ENCODE assay signal across 1 cellular context in the genomic region with DNA sequence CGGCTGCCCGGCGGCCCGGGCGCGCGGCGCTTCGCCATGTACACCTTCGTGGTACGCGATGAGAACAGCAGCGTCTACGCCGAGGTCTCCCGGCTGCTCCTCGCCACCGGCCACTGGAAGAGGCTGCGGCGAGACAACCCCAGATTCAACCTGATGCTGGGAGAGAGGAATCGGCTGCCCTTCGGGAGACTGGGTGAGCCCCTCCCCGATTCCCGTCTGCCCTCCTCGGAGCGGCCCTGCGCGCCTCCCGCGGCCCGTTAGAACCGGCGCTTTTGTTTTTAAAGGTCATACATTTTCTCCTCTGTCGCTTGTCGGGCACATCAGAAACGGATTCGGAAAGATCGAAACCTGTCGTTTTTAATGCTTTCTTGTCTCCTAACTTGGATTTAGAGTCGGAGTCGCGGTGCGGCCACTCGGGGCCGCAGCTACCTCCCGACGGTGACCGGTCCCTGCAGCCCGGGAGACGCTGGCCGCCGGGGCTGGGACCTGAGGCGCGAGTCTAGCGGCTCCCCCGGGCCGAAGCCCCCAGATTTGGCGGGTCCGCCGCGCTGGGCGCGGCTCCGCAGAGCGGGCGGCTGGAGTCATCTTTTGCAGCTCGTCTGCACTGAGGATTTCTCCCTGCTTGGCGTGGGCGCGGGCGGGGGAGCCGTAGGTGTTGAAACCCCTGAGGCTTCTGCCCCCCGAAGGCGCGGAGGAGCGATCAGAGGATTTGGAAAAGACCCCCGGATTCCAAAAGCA.
A peak's percentile ranks its signal among the peaks of the same experiment; 100 is the strongest.
TF ChIP-seq lines count a peak whose summit lies in the region.

No MANE protein-coding gene starts in this region.

TF ChIP-seq in K562, 482 proteins besides CTCF, POLR2A, EP300 and RAD21 (continued from another document):
- no peak for TF ChIP-seq RNF219 (CRISPR knock-in tag; IDR thresholded peaks at IDR 0.05)
- TF ChIP-seq BCL6 (CRISPR knock-in tag; IDR thresholded peaks at IDR 0.05): no peak
- no peak for TF ChIP-seq ATF2 (CRISPR knock-in tag; IDR thresholded peaks at IDR 0.05)
- 0 out of 2 replicates have a peak, but pooled peaks have one; percentile 34 for TF ChIP-seq ZSCAN29 (IDR thresholded peaks at IDR 0.05)
- TF ChIP-seq ZNF561 (CRISPR knock-in tag; conservative IDR thresholded peaks at IDR 0.05): no peak
- no peak for TF ChIP-seq ZNF133 (CRISPR knock-in tag; IDR thresholded peaks at IDR 0.05)
- peak; percentile 39; the same call in 1 of the 2 replicates for TF ChIP-seq PHF8 (IDR thresholded peaks at IDR 0.05; ENCODE audit: borderline replicate concordance, low read length)
- no peak for TF ChIP-seq ZKSCAN8 (CRISPR knock-in tag; IDR thresholded peaks at IDR 0.05)
- TF ChIP-seq CREB5 (CRISPR knock-in tag; IDR thresholded peaks at IDR 0.05): no peak
- TF ChIP-seq ZBTB34 (CRISPR knock-in tag; IDR thresholded peaks at IDR 0.05): no peak
- TF ChIP-seq BRF1 (IDR thresholded peaks at IDR 0.05; ENCODE audit: borderline replicate concordance, extremely low read depth, insufficient read length): no peak
- no peak for TF ChIP-seq TAF15 (IDR thresholded peaks at IDR 0.05; ENCODE audit: low read depth, low read length)
- TF ChIP-seq MAFG (tag; conservative IDR thresholded peaks at IDR 0.05): no peak
- no peak for TF ChIP-seq NFIC (IDR thresholded peaks at IDR 0.05)
- TF ChIP-seq SPI1 (IDR thresholded peaks at IDR 0.05; ENCODE audit: borderline replicate concordance, low read depth, low read length): no peak
- TF ChIP-seq RBFOX2 (IDR thresholded peaks at IDR 0.05; ENCODE audit: low read depth, low read length): peak; percentile 53
- TF ChIP-seq CXXC5 (CRISPR knock-in tag; IDR thresholded peaks at IDR 0.05): peak; percentile 36; the same call in 1 of the 2 replicates
- TF ChIP-seq TGIF2 (CRISPR knock-in tag; IDR thresholded peaks at IDR 0.05): no peak
- TF ChIP-seq CHD1 (IDR thresholded peaks at IDR 0.05; ENCODE audit: low read length): peak; percentile 6
- TF ChIP-seq ZBTB33 (CRISPR knock-in tag; IDR thresholded peaks at IDR 0.05): 0 out of 2 replicates have a peak, but pooled peaks have one; percentile 32
- TF ChIP-seq ARID1B (IDR thresholded peaks at IDR 0.05): no peak
- TF ChIP-seq ZNF347 (CRISPR knock-in tag; IDR thresholded peaks at IDR 0.05; ENCODE audit: low read depth): no peak
- TF ChIP-seq, protein P1, sequence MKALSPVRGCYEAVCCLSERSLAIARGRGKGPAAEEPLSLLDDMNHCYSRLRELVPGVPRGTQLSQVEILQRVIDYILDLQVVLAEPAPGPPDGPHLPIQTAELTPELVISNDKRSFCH (CRISPR knock-in tag; IDR thresholded peaks at IDR 0.05): no peak
- TF ChIP-seq, protein P1 (tag; IDR thresholded peaks at IDR 0.05): 0 out of 2 replicates have a peak, but pooled peaks have one; percentile 24
- peak; percentile 23; the same call in 1 of the 2 replicates for TF ChIP-seq MTA3 (IDR thresholded peaks at IDR 0.05; ENCODE audit: borderline replicate concordance)
- no peak for TF ChIP-seq CREB3 (tag; conservative IDR thresholded peaks at IDR 0.05; ENCODE audit: low read depth)
- no peak for TF ChIP-seq PHB (CRISPR knock-in tag; IDR thresholded peaks at IDR 0.05)
- no peak for TF ChIP-seq MIER1 (IDR thresholded peaks at IDR 0.05; ENCODE audit: low read depth)
- TF ChIP-seq NCOA6 (IDR thresholded peaks at IDR 0.05): 0 out of 2 replicates have a peak, but pooled peaks have one; percentile 14
- TF ChIP-seq ZFX (CRISPR knock-in tag; IDR thresholded peaks at IDR 0.05): peak; percentile 79
- TF ChIP-seq MBD1 (CRISPR knock-in tag; IDR thresholded peaks at IDR 0.05): no peak
- TF ChIP-seq CBX8 (IDR thresholded peaks at IDR 0.05; ENCODE audit: borderline replicate concordance, extremely low read depth, low read depth, low read length, poor library complexity, severe bottlenecking): no peak
- TF ChIP-seq, protein P2, sequence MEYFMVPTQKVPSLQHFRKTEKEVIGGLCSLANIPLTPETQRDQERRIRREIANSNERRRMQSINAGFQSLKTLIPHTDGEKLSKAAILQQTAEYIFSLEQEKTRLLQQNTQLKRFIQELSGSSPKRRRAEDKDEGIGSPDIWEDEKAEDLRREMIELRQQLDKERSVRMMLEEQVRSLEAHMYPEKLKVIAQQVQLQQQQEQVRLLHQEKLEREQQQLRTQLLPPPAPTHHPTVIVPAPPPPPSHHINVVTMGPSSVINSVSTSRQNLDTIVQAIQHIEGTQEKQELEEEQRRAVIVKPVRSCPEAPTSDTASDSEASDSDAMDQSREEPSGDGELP (CRISPR knock-in tag; IDR thresholded peaks at IDR 0.05; ENCODE audit: borderline replicate concordance): 0 out of 2 replicates have a peak, but pooled peaks have one; percentile 36
- TF ChIP-seq ZBTB7A (IDR thresholded peaks at IDR 0.05; ENCODE audit: borderline replicate concordance, control insufficient read depth, low read depth, low read length): peak; percentile 78
- no peak for TF ChIP-seq CAMTA2 (CRISPR knock-in tag; conservative IDR thresholded peaks at IDR 0.05)
- TF ChIP-seq HEY1 (CRISPR knock-in tag; IDR thresholded peaks at IDR 0.05; ENCODE audit: borderline replicate concordance): no peak
- TF ChIP-seq BHLHE40 (IDR thresholded peaks at IDR 0.05; ENCODE audit: low read length): no peak
- no peak for TF ChIP-seq ZNF311 (CRISPR knock-in tag; IDR thresholded peaks at IDR 0.05)
